In genomic region chr3:187398955-187399354, GRCh38 we compare ENCODE assay signal across 26 cellular contexts. TPM values are rescaled to one million over a fixed set of nuclear protein-coding genes. Genes with fewer than 3 reads are reported as not detected.
"Had no signal": no experiment of that assay in that cellular context is flagged by ENCODE, and none has a peak within 500 bp of the region (broad histone marks: within the 10 kb centered on the region; RNA-seq: fewer than 3 reads in every experiment).

No MANE protein-coding gene starts in this region.

- H2AFZ ChIP-seq: hepatocyte had no signal

- H3K4me1 ChIP-seq: gastroesophageal sphincter, heart left ventricle, pancreas, right lobe of liver, thyroid gland had no signal

- H3K4me2 ChIP-seq: hepatocyte had no signal

- H3K27ac ChIP-seq: dorsolateral prefrontal cortex, esophagus muscularis mucosa, foreskin keratinocyte, gastroesophageal sphincter, heart left ventricle, hepatocyte, neutrophil, pancreas, right lobe of liver, stomach, thyroid gland, vagina had no signal

- H3K9me3 ChIP-seq: esophagus muscularis mucosa, gastroesophageal sphincter, neutrophil, pancreas, right lobe of liver, stomach, thyroid gland, vagina had no signal

- ATAC-seq: foreskin keratinocyte; gastroesophageal sphincter; heart left ventricle; left lobe of liver; natural killer cell; pancreas; right lobe of liver; stimulated activated effector memory CD8-positive, alpha-beta T cell treated with anti-CD3 and anti-CD28 coated beads, Interleukin-12 subunit alpha, Interleukin-12 subunit beta, amount 100 ng/mL, for 72 hours had no signal

- H3K4me3 ChIP-seq: dorsolateral prefrontal cortex, esophagus muscularis mucosa, gastroesophageal sphincter, heart left ventricle, hepatocyte, lung, pancreas, right lobe of liver, stomach, thyroid gland, vagina had no signal

- H3K27me3 ChIP-seq: esophagus muscularis mucosa, gastroesophageal sphincter, hepatocyte, pancreas, right lobe of liver, stomach, thyroid gland, vagina had no signal

- FAIRE-seq: kidney, pancreas, small intestine had no signal

- DNase-seq: dorsolateral prefrontal cortex; effector CD8-positive, alpha-beta T cell; endodermal cell; foreskin keratinocyte; heart left ventricle; kidney; natural killer cell; pancreas; right lobe of liver; small intestine; stimulated activated CD4-positive, alpha-beta T cell treated with anti-CD3 and anti-CD28 coated beads, Interleukin-1b, Interleukin-23, amount 100 ng/mL, for 48 hours; stimulated activated CD4-positive, alpha-beta T cell treated with anti-CD3 and anti-CD28 coated beads, Interleukin-4, amount 100 ng/mL, for 1 hour; stimulated activated naive CD4-positive, alpha-beta T cell treated with Interleukin-2 at 50 U/mL for 16 hours; stomach; thyroid gland; trophoblast cell had no signal

- H3K79me2 ChIP-seq: hepatocyte had no signal

- H3K36me3 ChIP-seq: esophagus muscularis mucosa, gastroesophageal sphincter, heart left ventricle, neutrophil, pancreas, right lobe of liver, stomach, thyroid gland, vagina had no signal

RNA-seq across cellular contexts. Expression of gene RTP4, which starts 30.8 kb away (rescaled TPM):
- total RNA-seq: endodermal cell, neural crest cell, temporal lobe had no signal
